Comparison of ENCODE assay signal across 9 cellular contexts in genomic region chrX:24260827-24261550, GRCh38. TPM values are rescaled to one million over a fixed set of nuclear protein-coding genes. Genes with fewer than 3 reads are reported as not detected.
DNase-seq lines count a peak whose midpoint lies in the region; ATAC-seq and TF ChIP-seq lines count a peak whose summit lies in the region.
"Had no signal": no experiment of that assay in that cellular context is flagged by ENCODE, and none has a peak within 500 bp of the region (broad histone marks: within the 10 kb centered on the region; RNA-seq: fewer than 3 reads in every experiment).

No MANE protein-coding gene starts in this region.

- no peak overlapping the region for H3K4me3 Mint-ChIP-seq in activated CD8-positive, alpha-beta memory T cell treated with anti-CD3 and anti-CD28 coated beads, Interleukin-2, amount 10 ng/mL, durations not matched to agents 7 days and 5 days

- peak; percentile 43 for DNase-seq in activated CD8-positive, alpha-beta memory T cell treated with anti-CD3 and anti-CD28 coated beads, Interleukin-2, amount 10 ng/mL, durations not matched to agents 7 days and 5 days
- DNase-seq in activated CD8-positive, alpha-beta memory T cell treated with anti-CD3 and anti-CD28 coated beads, Interleukin-2, amount 50 U/mL, for 48 hours: no peak
- DNase-seq in UCSD-AML1 (lab: John Stamatoyannopoulos, UW; ENCODE audit: unreplicated experiment) (peak; percentile 66), hepatocyte (ENCODE audit: low spot score) (peak; percentile 38), mesenteric fat pad (ENCODE audit: low spot score) (no peak)
- DNase-seq in stimulated activated naive CD4-positive, alpha-beta T cell (lab: John Stamatoyannopoulos, UW): no peak

- H3K79me2 ChIP-seq in hepatocyte: no peaks in the 10 kb centered on the region

- H3K9me3 Mint-ChIP-seq in activated CD8-positive, alpha-beta memory T cell treated with anti-CD3 and anti-CD28 coated beads, Interleukin-2, amount 10 ng/mL, durations not matched to agents 7 days and 5 days (ENCODE audit: low read depth): no peaks in the 10 kb centered on the region

- H3K9me3 ChIP-seq in hepatocyte (ENCODE audit: low read depth) (no peaks in the 10 kb centered on the region), subcutaneous abdominal adipose tissue (ENCODE audit: control insufficient read depth in 5 of 5, low read length in 5 of 5) (no peaks in the 10 kb centered on the region)

- H3K36me3 ChIP-seq in hepatocyte (replicated peaks; ENCODE audit: insufficient read depth, low read depth) (no peaks in the 10 kb centered on the region), subcutaneous abdominal adipose tissue (ENCODE audit: control insufficient read depth in 5 of 5, insufficient read depth in 5 of 5, low read length in 5 of 5) (no peaks in the 10 kb centered on the region)

- no peak overlapping the region for H3K9ac ChIP-seq in subcutaneous abdominal adipose tissue (ENCODE audit: low read length in 5 of 5)

- peak overlapping the region; percentile 26 for H2AFZ ChIP-seq in hepatocyte

- 71% methylated on average over 10 of the region's 10 CpGs for WGBS in hepatocyte (ENCODE audit: low lambda C conversion rate, missing lambda C conversion rate)

- peak; percentile 60 for ATAC-seq in activated CD8-positive, alpha-beta memory T cell treated with anti-CD3 and anti-CD28 coated beads, Interleukin-2, amount 10 ng/mL, durations not matched to agents 7 days and 5 days
- ATAC-seq in GM19328 (IDR thresholded peaks at IDR 0.05; ENCODE audit: unreplicated experiment): no peak

- peaks cover 14% of the 10 kb centered on the region for H3K4me1 Mint-ChIP-seq in activated CD8-positive, alpha-beta memory T cell treated with anti-CD3 and anti-CD28 coated beads, Interleukin-2, amount 10 ng/mL, durations not matched to agents 7 days and 5 days

- H3K9me2 ChIP-seq in hepatocyte (replicated peaks; ENCODE audit: insufficient read depth): no peaks in the 10 kb centered on the region

- H3K27ac ChIP-seq in hepatocyte (peak overlapping the region; percentile 47), subcutaneous abdominal adipose tissue (ENCODE audit: low read depth, low read length) (peak overlapping the region; percentile 4)

- TF ChIP-seq CTCF in hepatocyte (IDR thresholded peaks at IDR 0.05; ENCODE audit: poor library complexity): no peak

- H3K27me3 Mint-ChIP-seq in activated CD8-positive, alpha-beta memory T cell treated with anti-CD3 and anti-CD28 coated beads, Interleukin-2, amount 10 ng/mL, durations not matched to agents 7 days and 5 days: no peaks in the 10 kb centered on the region

- H3K4me3 ChIP-seq in hepatocyte (no peak overlapping the region), subcutaneous abdominal adipose tissue (ENCODE audit: low read depth in 1 of 5, low read length in 5 of 5) (no peak overlapping the region)

- peak overlapping the region; percentile 1 for H3K4me2 ChIP-seq in hepatocyte

- H3K4me1 ChIP-seq in hepatocyte (ENCODE audit: insufficient read depth) (peaks cover 8% of the 10 kb centered on the region), subcutaneous abdominal adipose tissue (ENCODE audit: control insufficient read depth in 5 of 5, insufficient read depth in 5 of 5, low read length in 5 of 5) (peaks cover 0 to 17% (median 10%) of the 10 kb centered on the region in 5 donors)

- no peaks in the 10 kb centered on the region for H3K36me3 Mint-ChIP-seq in activated CD8-positive, alpha-beta memory T cell treated with anti-CD3 and anti-CD28 coated beads, Interleukin-2, amount 10 ng/mL, durations not matched to agents 7 days and 5 days

- CTCF ChIA-PET in activated CD8-positive, alpha-beta memory T cell treated with anti-CD3 and anti-CD28 coated beads, Interleukin-2, amount 10 ng/mL, durations not matched to agents 7 days and 5 days (lab: Charles Lee): interaction anchor here (1.8 kb wide), 1 partner anchor 135 kb away, joined by 4 read pairs; no protein-coding TSS in a partner anchor

- H4K20me1 ChIP-seq in hepatocyte (ENCODE audit: insufficient read depth, poor library complexity, severe bottlenecking): no peaks in the 10 kb centered on the region

- H3K27me3 ChIP-seq in hepatocyte (no peaks in the 10 kb centered on the region), subcutaneous abdominal adipose tissue (ENCODE audit: control insufficient read depth in 5 of 5, insufficient read depth in 4 of 5, low read length in 5 of 5) (peaks cover 0 to 8% (median 3%) of the 10 kb centered on the region in 5 donors)

- peak overlapping the region; percentile 53 for H3K27ac Mint-ChIP-seq in activated CD8-positive, alpha-beta memory T cell treated with anti-CD3 and anti-CD28 coated beads, Interleukin-2, amount 10 ng/mL, durations not matched to agents 7 days and 5 days

RNA-seq across cellular contexts. Expression of gene SUPT20HL2, which starts 52.9 kb away (rescaled TPM):
- not detected for total RNA-seq in activated CD8-positive, alpha-beta memory T cell treated with anti-CD3 and anti-CD28 coated beads, Interleukin-2, amount 10 ng/mL, durations not matched to agents 7 days and 5 days
- not detected in 2 replicates for total RNA-seq in hepatocyte
- not detected in 2 replicates for polyA plus RNA-seq in hepatocyte
- total RNA-seq in mesenteric fat pad: not detected
- total RNA-seq: LHCN-M2 had no signal

Comparison
In these comparisons a context has a peak if more than half of its experiments do, and no peak if none do; other contexts are left out.
1. DNase-seq: peak in activated CD8-positive, alpha-beta memory T cell treated with anti-CD3 and anti-CD28 coated beads, Interleukin-2, amount 10 ng/mL, durations not matched to agents 7 days and 5 days (single experiment), UCSD-AML1 (single experiment) and hepatocyte (single experiment); none in activated CD8-positive, alpha-beta memory T cell treated with anti-CD3 and anti-CD28 coated beads, Interleukin-2, amount 50 U/mL, for 48 hours (single experiment), mesenteric fat pad (single experiment) and stimulated activated naive CD4-positive, alpha-beta T cell (0 of 6).